In the genomic region with DNA sequence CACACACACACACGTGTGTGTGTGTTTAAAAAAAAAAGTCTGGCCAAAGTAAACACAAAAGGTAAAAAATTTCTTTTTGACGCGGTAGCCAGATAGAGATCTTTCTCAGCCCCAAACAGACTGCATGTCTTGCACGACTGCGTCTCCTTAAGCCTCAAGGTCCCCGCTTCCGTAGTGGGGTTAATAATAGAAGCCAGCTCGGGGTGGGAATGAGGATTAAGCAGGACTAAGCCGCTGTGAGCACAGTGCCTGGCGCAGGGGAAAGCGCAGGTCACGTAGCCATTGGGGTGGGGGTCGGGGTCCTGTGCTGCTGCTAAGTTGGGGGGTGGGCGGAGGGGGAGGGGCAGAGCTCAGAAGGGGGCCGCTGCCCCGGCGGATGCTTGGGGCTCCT, we compare ENCODE assay signal across 8 cellular contexts. TPM values are rescaled to one million over a fixed set of nuclear protein-coding genes. Genes with fewer than 3 reads are reported as not detected.
DNase-seq lines count a peak whose midpoint lies in the region; ATAC-seq and TF ChIP-seq lines count a peak whose summit lies in the region.

No MANE protein-coding gene starts in this region.

- peak; percentile 18 for ATAC-seq in GM19397 (IDR thresholded peaks at IDR 0.05; ENCODE audit: unreplicated experiment)
- peak; percentile 20 for ATAC-seq in activated T-helper 17 cell treated with anti-CD3 and anti-CD28 coated beads, Interleukin-2, amount 50 U/mL, for 72 hours (replicated peaks)
- ATAC-seq in gastroesophageal sphincter: peak; percentile 12

- H3K9me3 ChIP-seq in gastroesophageal sphincter: no peaks in the 10 kb centered on the region
- H3K9me3 ChIP-seq in ovary: no peaks in the 10 kb centered on the region

- H3K4me1 Mint-ChIP-seq in activated T-helper 17 cell treated with anti-CD3 and anti-CD28 coated beads, Interleukin-2, amount 50 U/mL, for 72 hours: peaks cover 44% of the 10 kb centered on the region

- peak overlapping the region; percentile 45 to 92 (median 85) for H3K27ac ChIP-seq in gastroesophageal sphincter
- H3K27ac ChIP-seq in ovary: peak overlapping the region in 1 of 2 donors; percentile 87

- peaks cover 35% of the 10 kb centered on the region for H3K36me3 Mint-ChIP-seq in activated T-helper 17 cell treated with anti-CD3 and anti-CD28 coated beads, Interleukin-2, amount 50 U/mL, for 72 hours (ENCODE audit: low read depth)

- H3K4me1 ChIP-seq in gastroesophageal sphincter (peaks cover 0 to 54% (median 16%) of the 10 kb centered on the region in 3 donors), ovary (ENCODE audit: insufficient read depth) (peaks cover 22% of the 10 kb centered on the region)

- TF ChIP-seq EP300 in gastroesophageal sphincter (IDR thresholded peaks at IDR 0.05) (no peak), ovary (IDR thresholded peaks at IDR 0.05) (no peak)

- peaks cover 0 to 7% of the 10 kb centered on the region in 2 donors for H3K36me3 ChIP-seq in gastroesophageal sphincter
- no peaks in the 10 kb centered on the region for H3K36me3 ChIP-seq in ovary

- TF ChIP-seq CTCF in gastroesophageal sphincter (IDR thresholded peaks at IDR 0.05) (no peak), ovary (IDR thresholded peaks at IDR 0.05) (no peak)

- H3K9me3 Mint-ChIP-seq in activated T-helper 17 cell treated with anti-CD3 and anti-CD28 coated beads, Interleukin-2, amount 50 U/mL, for 72 hours: no peaks in the 10 kb centered on the region

- H3K4me3 ChIP-seq in gastroesophageal sphincter: peak overlapping the region; percentile 68 to 90
- peak overlapping the region; percentile 74 for H3K4me3 ChIP-seq in ovary

- TF ChIP-seq POLR2A in gastroesophageal sphincter (IDR thresholded peaks at IDR 0.05) (no peak), ovary (IDR thresholded peaks at IDR 0.05) (no peak)

- intact Hi-C loops in ovary (cut with DNase I): loop anchor here in 2 of 4 donors (5.0 to 10.0 kb wide), 2 partner anchors 45 to 48 kb away; a partner anchor contains a TSS

- peak overlapping the region; percentile 89 for H3K4me3 Mint-ChIP-seq in activated T-helper 17 cell treated with anti-CD3 and anti-CD28 coated beads, Interleukin-2, amount 50 U/mL, for 72 hours

- WGBS in gastroesophageal sphincter (ENCODE audit: low coverage in 1 of 2), 2 donors: 0% methylated on average over 8 to 14 of the region's 17 CpGs
- WGBS in ovary, 3 donors: 1% methylated on average over 13 to 17 of the region's 17 CpGs

- in situ Hi-C loops in ACHN (cut with HindIII; ENCODE audit: low pct_ligation_motif_present, low pct_unique_long_range_greater_than_20kb, low sequenced_read_pairs): no loop called here

- DNase-seq in ACHN: peak; percentile 61
- peak; percentile 48 for DNase-seq in NAMALWA (ENCODE audit: low spot score)
- DNase-seq in ovary: peak in 2 of 5 donors; percentile 43 to 47
- DNase-seq in NCI-H1105 (lab: John Stamatoyannopoulos, UW): no peak
- DNase-seq in GM19238 (ENCODE audit: insufficient read length, low spot score): no peak

- H3K27ac Mint-ChIP-seq in activated T-helper 17 cell treated with anti-CD3 and anti-CD28 coated beads, Interleukin-2, amount 50 U/mL, for 72 hours: peak overlapping the region; percentile 81

- H3K27me3 Mint-ChIP-seq in activated T-helper 17 cell treated with anti-CD3 and anti-CD28 coated beads, Interleukin-2, amount 50 U/mL, for 72 hours: no peaks in the 10 kb centered on the region

- H3K27me3 ChIP-seq in gastroesophageal sphincter: no peaks in the 10 kb centered on the region
- no peaks in the 10 kb centered on the region for H3K27me3 ChIP-seq in ovary

RNA-seq across cellular contexts. Expression of a gene that starts 0.5 kb away (rescaled TPM):
- total RNA-seq in activated T-helper 17 cell treated with anti-CD3 and anti-CD28 coated beads, Interleukin-2, amount 50 U/mL, for 72 hours: 100 to 1,000 TPM in 1 of 2 donors, 10 to 100 TPM in 1; 87.2 to 138 TPM
- total RNA-seq in gastroesophageal sphincter (10 to 100 TPM; 36.5 to 50.5 (median 41.5) TPM), ovary (100 to 1,000 TPM in 1 of 7 donors, 10 to 100 TPM in 6; 27.1 to 111 (median 83.3) TPM)
- 100 to 1,000 TPM in 1 of 2 donors, 10 to 100 TPM in 1; 36.3 to 141 TPM for polyA plus RNA-seq in ovary

RNA-seq across cellular contexts. Expression of a gene that starts 47.4 kb away (rescaled TPM):
- 10 to 100 TPM; 23.1 to 25.3 TPM for total RNA-seq in activated T-helper 17 cell treated with anti-CD3 and anti-CD28 coated beads, Interleukin-2, amount 50 U/mL, for 72 hours
- 10 to 100 TPM in 3 of 4 donors, 1 to 10 TPM in 1; 9.5 to 28.5 (median 18.8) TPM for total RNA-seq in gastroesophageal sphincter
- 10 to 100 TPM; 11.1 to 29.0 (median 18.5) TPM for total RNA-seq in ovary
- 10 to 100 TPM in 1 of 2 donors, 1 to 10 TPM in 1; 9.5 to 26.7 TPM for polyA plus RNA-seq in ovary

RNA-seq across cellular contexts. Expression of a gene that starts 47.8 kb away (rescaled TPM):
- total RNA-seq in activated T-helper 17 cell treated with anti-CD3 and anti-CD28 coated beads, Interleukin-2, amount 50 U/mL, for 72 hours: 10 to 100 TPM; 42.1 to 58.2 TPM
- total RNA-seq in gastroesophageal sphincter (10 to 100 TPM; 54.5 to 81.3 (median 66.2) TPM), ovary (10 to 100 TPM; 45.2 to 67.4 (median 54.0) TPM)
- polyA plus RNA-seq in ovary: 10 to 100 TPM; 13.8 to 55.1 TPM

RNA-seq across cellular contexts. Expression of a gene that starts 56.8 kb away (rescaled TPM):
- 10 to 100 TPM; 21.2 to 29.4 TPM for total RNA-seq in activated T-helper 17 cell treated with anti-CD3 and anti-CD28 coated beads, Interleukin-2, amount 50 U/mL, for 72 hours
- 10 to 100 TPM in 3 of 4 donors, 1 to 10 TPM in 1; 6.9 to 18.6 (median 16.0) TPM for total RNA-seq in gastroesophageal sphincter
- 10 to 100 TPM; 16.5 to 21.5 (median 19.3) TPM for total RNA-seq in ovary
- 10 to 100 TPM; 13.8 to 15.1 TPM for polyA plus RNA-seq in ovary

Comparison
In these comparisons a context has a peak if more than half of its experiments do, and no peak if none do; other contexts are left out.
1. DNase-seq: peak in ACHN (single experiment) and NAMALWA (single experiment); none in NCI-H1105 (single experiment) and GM19238 (single experiment).
2. Peak in every context shown above with its lines, with median percentiles within 50 percentile points of each other: ATAC-seq.